ENCODE assay signal across 8 cellular contexts in the genomic region with DNA sequence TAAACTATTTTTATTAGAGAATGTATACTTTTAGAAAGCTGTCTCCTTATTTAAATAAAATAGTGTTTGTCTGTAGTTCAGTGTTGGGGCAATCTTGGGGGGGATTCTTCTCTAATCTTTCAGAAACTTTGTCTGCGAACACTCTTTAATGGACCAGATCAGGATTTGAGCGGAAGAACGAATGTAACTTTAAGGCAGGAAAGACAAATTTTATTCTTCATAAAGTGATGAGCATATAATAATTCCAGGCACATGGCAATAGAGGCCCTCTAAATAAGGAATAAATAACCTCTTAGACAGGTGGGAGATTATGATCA. TPM values are rescaled to one million over a fixed set of nuclear protein-coding genes. Genes with fewer than 3 reads are reported as not detected.
DNase-seq lines count a peak whose midpoint lies in the region; ATAC-seq and TF ChIP-seq lines count a peak whose summit lies in the region.

No MANE protein-coding gene starts in this region.

- no peak for TF ChIP-seq CTCF in foreskin fibroblast (IDR thresholded peaks at IDR 0.05; ENCODE audit: low read depth, low read length)

- ATAC-seq in GM18909 (IDR thresholded peaks at IDR 0.05; ENCODE audit: poor library complexity, unreplicated experiment) = no peak
- no peak for ATAC-seq in GM21381 (IDR thresholded peaks at IDR 0.05; ENCODE audit: unreplicated experiment)

- H3K27me3 ChIP-seq in SJSA1 (replicated peaks) = peaks cover 56% of the 10 kb centered on the region

- DNase-seq in SJSA1 (ENCODE audit: low read depth in 1 of 2, low spot score in 2 of 2) = no peak
- DNase-seq in foreskin fibroblast = peak in 1 of 2 donors; percentile 29
- DNase-seq in skeletal muscle cell (ENCODE audit: low read depth) = no peak
- no peak for DNase-seq in activated effector memory CD4-positive, alpha-beta T cell treated with Interleukin-2 at 50 U/mL for 16 hours
- no peak for DNase-seq in activated effector memory CD4-positive, alpha-beta T cell treated with anti-CD3 and anti-CD28 coated beads, Interleukin-2, amount 50 U/mL, for 16 hours

- H3K36me3 ChIP-seq in SJSA1 = peaks cover 90% of the 10 kb centered on the region

- peaks cover 50% of the 10 kb centered on the region for H3K4me1 ChIP-seq in SJSA1 (replicated peaks)

- peak; percentile 62 for TF ChIP-seq POLR2A in GM19193 (IDR thresholded peaks at IDR 0.05; ENCODE audit: extremely low read depth, insufficient read depth, insufficient read length)

- H3K4me3 ChIP-seq in SJSA1 (peak overlapping the region; percentile 59), foreskin fibroblast (ENCODE audit: low read depth in 1 of 2, low read length in 2 of 2) (peak overlapping the region; percentile 63 to 72), skeletal muscle cell (ENCODE audit: low read depth, low read length) (peak overlapping the region; percentile 82)

- peaks cover 17% of the 10 kb centered on the region for H3K9me3 ChIP-seq in SJSA1 (replicated peaks)

- peak overlapping the region; percentile 98 for H3K27ac ChIP-seq in SJSA1

RNA-seq across cellular contexts. Expression of a gene that starts 4.7 kb away (rescaled TPM):
- total RNA-seq in SJSA1 (2014; rRNA removed; shearing (Covaris generic)) = 1,620 and 2,210 TPM in 2 replicates

RNA-seq across cellular contexts. Expression of a gene that starts 21.3 kb away (rescaled TPM):
- total RNA-seq in SJSA1 (2014; rRNA removed; shearing (Covaris generic)) = 103 and 130 TPM in 2 replicates

RNA-seq across cellular contexts. Expression of a gene that starts 54.6 kb away (rescaled TPM):
- total RNA-seq in SJSA1 (2014; rRNA removed; shearing (Covaris generic)) = 22.9 and 52.0 TPM in 2 replicates
